1 cellular context compared by ENCODE assay signal in the genomic region with DNA sequence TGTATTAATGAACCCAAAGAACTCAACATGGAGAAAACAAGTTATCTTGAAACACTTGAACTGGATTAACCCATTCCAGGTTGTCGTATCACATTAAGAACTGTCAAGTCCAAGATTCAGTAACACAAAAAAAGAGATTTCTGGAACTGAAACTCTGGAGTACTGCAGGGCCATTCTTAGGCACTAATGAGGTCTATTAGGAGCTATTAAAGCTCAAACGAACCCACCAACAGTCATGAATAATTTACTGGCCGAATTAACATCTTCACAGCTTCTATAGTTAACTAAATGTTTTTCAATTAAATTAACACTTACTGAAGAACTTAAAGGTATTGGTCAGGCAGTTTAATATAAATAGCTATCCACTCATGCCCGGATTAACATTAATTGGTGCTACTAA.
TF ChIP-seq lines count a peak whose summit lies in the region.

No MANE protein-coding gene starts in this region.

TF ChIP-seq in WTC11, 78 proteins besides CTCF, POLR2A, EP300 and RAD21 (continued from another document):
- TF ChIP-seq, protein P1, sequence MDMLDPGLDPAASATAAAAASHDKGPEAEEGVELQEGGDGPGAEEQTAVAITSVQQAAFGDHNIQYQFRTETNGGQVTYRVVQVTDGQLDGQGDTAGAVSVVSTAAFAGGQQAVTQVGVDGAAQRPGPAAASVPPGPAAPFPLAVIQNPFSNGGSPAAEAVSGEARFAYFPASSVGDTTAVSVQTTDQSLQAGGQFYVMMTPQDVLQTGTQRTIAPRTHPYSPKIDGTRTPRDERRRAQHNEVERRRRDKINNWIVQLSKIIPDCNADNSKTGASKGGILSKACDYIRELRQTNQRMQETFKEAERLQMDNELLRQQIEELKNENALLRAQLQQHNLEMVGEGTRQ (CRISPR knock-in tag; IDR thresholded peaks at IDR 0.05), result no peak
- TF ChIP-seq SP1 (CRISPR knock-in tag; conservative IDR thresholded peaks at IDR 0.05), result no peak
- no peak for TF ChIP-seq JAZF1 (CRISPR knock-in tag; IDR thresholded peaks at IDR 0.05)
- TF ChIP-seq CBFB (CRISPR knock-in tag; IDR thresholded peaks at IDR 0.05; ENCODE audit: low read depth), result no peak
- TF ChIP-seq, protein P2, sequence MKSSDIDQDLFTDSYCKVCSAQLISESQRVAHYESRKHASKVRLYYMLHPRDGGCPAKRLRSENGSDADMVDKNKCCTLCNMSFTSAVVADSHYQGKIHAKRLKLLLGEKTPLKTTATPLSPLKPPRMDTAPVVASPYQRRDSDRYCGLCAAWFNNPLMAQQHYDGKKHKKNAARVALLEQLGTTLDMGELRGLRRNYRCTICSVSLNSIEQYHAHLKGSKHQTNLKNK (CRISPR knock-in tag; IDR thresholded peaks at IDR 0.05), result no peak
- TF ChIP-seq, protein P3, sequence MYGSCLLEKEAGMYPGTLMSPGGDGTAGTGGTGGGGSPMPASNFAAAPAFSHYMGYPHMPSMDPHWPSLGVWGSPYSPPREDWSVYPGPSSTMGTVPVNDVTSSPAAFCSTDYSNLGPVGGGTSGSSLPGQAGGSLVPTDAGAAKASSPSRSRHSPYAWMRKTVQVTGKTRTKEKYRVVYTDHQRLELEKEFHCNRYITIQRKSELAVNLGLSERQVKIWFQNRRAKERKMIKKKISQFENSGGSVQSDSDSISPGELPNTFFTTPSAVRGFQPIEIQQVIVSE (CRISPR knock-in tag; IDR thresholded peaks at IDR 0.05; ENCODE audit: borderline replicate concordance), result no peak
